ENCODE assay signal across 1 cellular context in the genomic region with DNA sequence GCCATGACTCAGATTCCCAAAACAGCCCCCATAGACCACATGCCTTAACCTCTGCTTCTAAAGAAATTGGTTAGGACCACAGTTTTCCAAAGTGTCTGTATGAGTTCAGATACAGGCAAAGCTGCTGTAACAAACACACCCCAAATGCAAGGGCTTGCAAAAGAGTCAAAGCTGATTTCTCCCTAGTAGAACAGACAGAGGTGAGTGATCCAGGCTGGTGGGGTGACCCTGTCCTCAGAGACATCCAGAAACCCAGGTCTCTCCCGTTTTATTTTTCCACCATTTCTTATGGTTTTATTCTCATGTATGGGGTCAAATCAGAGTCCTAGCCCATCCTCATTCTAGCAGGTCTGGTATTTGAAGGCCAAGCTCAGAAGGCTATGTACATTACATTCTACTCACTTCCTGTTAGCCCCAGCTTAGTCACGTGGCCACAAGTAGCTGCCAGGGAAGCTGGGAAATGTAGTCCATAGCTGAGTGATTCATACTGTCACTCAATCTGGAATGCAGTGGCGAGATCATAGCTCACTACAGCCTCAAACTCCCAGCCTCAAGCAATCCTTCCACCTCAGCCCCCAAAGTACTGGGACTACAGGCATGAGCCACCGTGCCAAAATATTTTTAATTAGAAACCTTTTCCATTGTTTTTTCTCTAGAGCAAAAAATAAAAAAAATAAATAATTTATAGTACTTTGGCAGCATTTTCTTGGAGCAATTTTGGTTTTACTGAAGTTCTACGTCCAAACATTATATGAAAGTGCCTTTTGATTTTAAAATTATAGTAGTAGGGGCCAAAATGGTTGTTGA.
TF ChIP-seq lines count a peak whose summit lies in the region.

No MANE protein-coding gene starts in this region.

TF ChIP-seq in HEK293, 187 proteins besides CTCF, POLR2A, EP300 and RAD21 (continued from another document):
- TF ChIP-seq ZNF19 (tag by site-specific recombination; IDR thresholded peaks at IDR 0.05; ENCODE audit: low read depth): no peak
- no peak for TF ChIP-seq ZNF658 (tag by site-specific recombination; IDR thresholded peaks at IDR 0.05)
- no peak for TF ChIP-seq ZNF654 (tag by site-specific recombination; IDR thresholded peaks at IDR 0.05; ENCODE audit: low read depth)
- TF ChIP-seq ZNF629 (tag by site-specific recombination; IDR thresholded peaks at IDR 0.05): 0 out of 2 replicates have a peak, but pooled peaks have one; percentile 28
- no peak for TF ChIP-seq ZNF223 (tag by site-specific recombination; IDR thresholded peaks at IDR 0.05)
- TF ChIP-seq ZNF239 (tag by site-specific recombination; IDR thresholded peaks at IDR 0.05): no peak
- TF ChIP-seq GLIS1 (tag by site-specific recombination; IDR thresholded peaks at IDR 0.05): no peak
- TF ChIP-seq ZSCAN23 (tag by site-specific recombination; IDR thresholded peaks at IDR 0.05): no peak
- peak; percentile 39; the same call in 1 of the 2 replicates for TF ChIP-seq KLF8 (tag by site-specific recombination; IDR thresholded peaks at IDR 0.05)
- TF ChIP-seq, protein P1, sequence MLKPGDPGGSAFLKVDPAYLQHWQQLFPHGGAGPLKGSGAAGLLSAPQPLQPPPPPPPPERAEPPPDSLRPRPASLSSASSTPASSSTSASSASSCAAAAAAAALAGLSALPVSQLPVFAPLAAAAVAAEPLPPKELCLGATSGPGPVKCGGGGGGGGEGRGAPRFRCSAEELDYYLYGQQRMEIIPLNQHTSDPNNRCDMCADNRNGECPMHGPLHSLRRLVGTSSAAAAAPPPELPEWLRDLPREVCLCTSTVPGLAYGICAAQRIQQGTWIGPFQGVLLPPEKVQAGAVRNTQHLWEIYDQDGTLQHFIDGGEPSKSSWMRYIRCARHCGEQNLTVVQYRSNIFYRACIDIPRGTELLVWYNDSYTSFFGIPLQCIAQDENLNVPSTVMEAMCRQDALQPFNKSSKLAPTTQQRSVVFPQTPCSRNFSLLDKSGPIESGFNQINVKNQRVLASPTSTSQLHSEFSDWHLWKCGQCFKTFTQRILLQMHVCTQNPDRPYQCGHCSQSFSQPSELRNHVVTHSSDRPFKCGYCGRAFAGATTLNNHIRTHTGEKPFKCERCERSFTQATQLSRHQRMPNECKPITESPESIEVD (tag by site-specific recombination; IDR thresholded peaks at IDR 0.05): no peak
- no peak for TF ChIP-seq KLF10 (tag by site-specific recombination; IDR thresholded peaks at IDR 0.05)
- TF ChIP-seq ZBTB48 (tag by site-specific recombination; IDR thresholded peaks at IDR 0.05): no peak
- no peak for TF ChIP-seq EGR2 (tag by site-specific recombination; IDR thresholded peaks at IDR 0.05; ENCODE audit: low read depth)
- TF ChIP-seq ZNF335 (tag by site-specific recombination; conservative IDR thresholded peaks at IDR 0.05): peak; percentile 60
- TF ChIP-seq, protein P2, sequence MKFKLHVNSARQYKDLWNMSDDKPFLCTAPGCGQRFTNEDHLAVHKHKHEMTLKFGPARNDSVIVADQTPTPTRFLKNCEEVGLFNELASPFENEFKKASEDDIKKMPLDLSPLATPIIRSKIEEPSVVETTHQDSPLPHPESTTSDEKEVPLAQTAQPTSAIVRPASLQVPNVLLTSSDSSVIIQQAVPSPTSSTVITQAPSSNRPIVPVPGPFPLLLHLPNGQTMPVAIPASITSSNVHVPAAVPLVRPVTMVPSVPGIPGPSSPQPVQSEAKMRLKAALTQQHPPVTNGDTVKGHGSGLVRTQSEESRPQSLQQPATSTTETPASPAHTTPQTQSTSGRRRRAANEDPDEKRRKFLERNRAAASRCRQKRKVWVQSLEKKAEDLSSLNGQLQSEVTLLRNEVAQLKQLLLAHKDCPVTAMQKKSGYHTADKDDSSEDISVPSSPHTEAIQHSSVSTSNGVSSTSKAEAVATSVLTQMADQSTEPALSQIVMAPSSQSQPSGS (tag by site-specific recombination; IDR thresholded peaks at IDR 0.05; ENCODE audit: low read depth): peak; percentile 24; the same call in 1 of the 2 replicates
- no peak for TF ChIP-seq ZSCAN30 (tag by site-specific recombination; IDR thresholded peaks at IDR 0.05)
- no peak for TF ChIP-seq ZNF138 (tag by site-specific recombination; IDR thresholded peaks at IDR 0.05; ENCODE audit: borderline replicate concordance)
- 0 out of 2 replicates have a peak, but pooled peaks have one; percentile 17 for TF ChIP-seq ZBTB17 (tag by site-specific recombination; IDR thresholded peaks at IDR 0.05)
- no peak for TF ChIP-seq BCL11A (tag by site-specific recombination; IDR thresholded peaks at IDR 0.05; ENCODE audit: low read depth)
TF ChIP-seq in HEK293: peak in this region for 7.
